Comparison of ENCODE assay signal across 21 cellular contexts in genomic region chr12:32618115-32618514, GRCh38.
"Had no signal": no experiment of that assay in that cellular context is flagged by ENCODE, and none has a peak within 500 bp of the region (broad histone marks: within the 10 kb centered on the region; RNA-seq: fewer than 3 reads in every experiment).

No MANE protein-coding gene starts in this region.

- H3K27ac Mint-ChIP-seq: T-cell had no signal

- ATAC-seq: Panc1, PC-3, T-cell had no signal

- H3K4me2 ChIP-seq: SK-N-SH had no signal

- H3K9ac ChIP-seq: SK-N-SH had no signal

- H3K9me3 Mint-ChIP-seq: T-cell had no signal

- H3K9me3 ChIP-seq: SK-N-SH had no signal

- H3K4me1 Mint-ChIP-seq: T-cell had no signal

- H3K36me3 Mint-ChIP-seq: T-cell had no signal

- H3K27ac ChIP-seq: RWPE1 had no signal

- DNase-seq: KBM-7, MV-4-11, NCI-H1048, NCI-H1105, NCI-H1417, NCI-H1436 treated with DMSO at 0.1 percent for 48 hours, NCI-H1694, NCI-H187 treated with DMSO at 0.1 percent for 48 hours, NCI-H2029 treated with DMSO at 0.1 percent for 48 hours, NCI-H2171 treated with DMSO at 0.1 percent for 48 hours, NCI-H345, NCI-H446 treated with DMSO at 0.1 percent for 48 hours, NCI-H510A treated with DMSO at 0.1 percent for 48 hours, NCI-H526, PC-3, SHP77, SK-N-SH, SW 1271, T-cell had no signal

- H3K4me3 Mint-ChIP-seq: T-cell had no signal
